ENCODE assay signal across 7 cellular contexts in genomic region chr9:127612993-127613954, GRCh38. TPM values are rescaled to one million over a fixed set of nuclear protein-coding genes. Genes with fewer than 3 reads are reported as not detected.
DNase-seq lines count a peak whose midpoint lies in the region; FAIRE-seq and TF ChIP-seq lines count a peak whose summit lies in the region.

No MANE protein-coding gene starts in this region.

- no peak overlapping the region for H3K4ac ChIP-seq in H9 (ENCODE audit: low read depth, low read length)
- H3K4ac ChIP-seq in neuronal stem cell (ENCODE audit: low read length): no peak overlapping the region

- peaks cover 43% of the 10 kb centered on the region for H3K27me3 Mint-ChIP-seq in H9 (ENCODE audit: low read depth)
- peaks cover 70% of the 10 kb centered on the region for H3K27me3 Mint-ChIP-seq in activated naive CD4-positive, alpha-beta T cell treated with anti-CD3 and anti-CD28 coated beads, Interleukin-2, amount 10 ng/mL, durations not matched to agents 7 days and 5 days

- H3K4me2 ChIP-seq in H9 (ENCODE audit: insufficient read depth, insufficient read length, low read length) (peak overlapping the region; percentile 72), neuronal stem cell (ENCODE audit: insufficient read depth, low read length, poor library complexity, severe bottlenecking) (peak overlapping the region; percentile 75)

- no peak overlapping the region for H2BK5ac ChIP-seq in H9 (ENCODE audit: insufficient read length, low read length)
- no peak overlapping the region for H2BK5ac ChIP-seq in neuronal stem cell (ENCODE audit: low read length)

- H3K4me1 Mint-ChIP-seq in H9: peaks cover 15 to 23% of the 10 kb centered on the region in 2 experiments
- peaks cover 33% of the 10 kb centered on the region for H3K4me1 Mint-ChIP-seq in activated naive CD4-positive, alpha-beta T cell treated with anti-CD3 and anti-CD28 coated beads, Interleukin-2, amount 10 ng/mL, durations not matched to agents 7 days and 5 days

- H3K9ac ChIP-seq in H9 (ENCODE audit: extremely low read depth, insufficient read length, low read length) (peak overlapping the region; percentile 25), neuronal stem cell (ENCODE audit: low read depth, low read length, poor library complexity) (peak overlapping the region; percentile 92)

- no peak overlapping the region for H3K14ac ChIP-seq in H9 (ENCODE audit: insufficient read depth, low read length)
- peak overlapping the region; percentile 84 for H3K14ac ChIP-seq in neuronal stem cell (ENCODE audit: low read length)

- H3K27ac ChIP-seq in H9 (ENCODE audit: insufficient read length, low read depth, low read length) (no peak overlapping the region), neuronal stem cell (replicated peaks; ENCODE audit: low read length) (no peak overlapping the region)

- no peak overlapping the region for H4K91ac ChIP-seq in H9 (ENCODE audit: insufficient read length, low read depth, low read length)
- H4K91ac ChIP-seq in neuronal stem cell (ENCODE audit: low read depth, low read length, poor library complexity): no peak overlapping the region

- no peak overlapping the region for H3T11ph ChIP-seq in H9 (ENCODE audit: low read length)

- no peak for FAIRE-seq in RCC 7860 (lab: Jason Lieb, UNC)
- no peak for FAIRE-seq in urothelium cell line (lab: Jason Lieb, UNC)

- H3K23ac ChIP-seq in H9 (ENCODE audit: insufficient read length, low read depth, low read length) (no peak overlapping the region), neuronal stem cell (ENCODE audit: low read depth, low read length, poor library complexity) (peak overlapping the region; percentile 85)

- no CpG with 5 or more reads among the region's 44 CpGs for WGBS in H9 (ENCODE audit: extremely low coverage, insufficient read length, low lambda C conversion rate)
- no CpG with 5 or more reads among the region's 44 CpGs for WGBS in neuronal stem cell (ENCODE audit: extremely low coverage in 2 of 2, insufficient read length in 2 of 2, insufficient replicate concordance in 1 of 2), 2 donors

- peak overlapping the region; percentile 83 to 97 for H3K4me3 ChIP-seq in neuronal stem cell (ENCODE audit: low read length in 2 of 2)

- peaks cover 13% of the 10 kb centered on the region for H3K23me2 ChIP-seq in H9 (ENCODE audit: insufficient read length, low read depth, low read length, poor library complexity, severe bottlenecking)

- H2BK15ac ChIP-seq in H9 (ENCODE audit: low read depth, low read length) (no peak overlapping the region), neuronal stem cell (ENCODE audit: low read length) (no peak overlapping the region)

- H2AK5ac ChIP-seq in H9 (ENCODE audit: insufficient read length, low read length): no peak overlapping the region
- H2AK5ac ChIP-seq in neuronal stem cell (ENCODE audit: low read depth, low read length): peak overlapping the region; percentile 35

- no peaks in the 10 kb centered on the region for H3K36me3 Mint-ChIP-seq in H9 (ENCODE audit: insufficient read depth in 1 of 3, low read depth in 3 of 3)
- no peaks in the 10 kb centered on the region for H3K36me3 Mint-ChIP-seq in activated naive CD4-positive, alpha-beta T cell treated with anti-CD3 and anti-CD28 coated beads, Interleukin-2, amount 10 ng/mL, durations not matched to agents 7 days and 5 days

- no peak overlapping the region for H2BK120ac ChIP-seq in H9 (ENCODE audit: low read depth, low read length, poor library complexity, severe bottlenecking)
- H2BK120ac ChIP-seq in neuronal stem cell (ENCODE audit: low read depth, low read length): no peak overlapping the region

- H2BK12ac ChIP-seq in H9 (ENCODE audit: insufficient read length, low read depth, low read length) (no peak overlapping the region), neuronal stem cell (ENCODE audit: low read length) (no peak overlapping the region)

- H3K9me3 Mint-ChIP-seq in H9: no peaks in the 10 kb centered on the region; a peak in 1 of 5 replicates
- H3K9me3 Mint-ChIP-seq in activated naive CD4-positive, alpha-beta T cell treated with anti-CD3 and anti-CD28 coated beads, Interleukin-2, amount 10 ng/mL, durations not matched to agents 7 days and 5 days: no peaks in the 10 kb centered on the region

- H3K18ac ChIP-seq in H9 (ENCODE audit: insufficient read length, low read depth, low read length): no peak overlapping the region
- H3K18ac ChIP-seq in neuronal stem cell (ENCODE audit: low read length): peak overlapping the region; percentile 90

- H3K79me2 ChIP-seq in H9 (ENCODE audit: insufficient read depth, low read length): 0 out of 2 replicates have a peak, but pooled peaks cover 2% of the 10 kb centered on the region

- H3K36me3 ChIP-seq in neuronal stem cell (replicated peaks in 1 of 2; ENCODE audit: control insufficient read depth in 2 of 2, insufficient read depth in 2 of 2, low read length in 2 of 2): no peaks in the 10 kb centered on the region

- CTCF ChIA-PET in activated naive CD4-positive, alpha-beta T cell treated with anti-CD3 and anti-CD28 coated beads, Interleukin-2, amount 10 ng/mL, durations not matched to agents 7 days and 5 days (lab: Charles Lee): interaction anchor here (1.0 kb wide), 1 partner anchor 121 kb away, joined by 4 read pairs; the partner anchor contains the start of gene TOR2A

- no peak overlapping the region for H3K27ac Mint-ChIP-seq in H9
- H3K27ac Mint-ChIP-seq in activated naive CD4-positive, alpha-beta T cell treated with anti-CD3 and anti-CD28 coated beads, Interleukin-2, amount 10 ng/mL, durations not matched to agents 7 days and 5 days: peak overlapping the region; percentile 56

- H3K56ac ChIP-seq in H9 (ENCODE audit: insufficient read length, low read depth, low read length): no peak overlapping the region

- DNase-seq in H9 (peak; percentile 46), RCC 7860 (ENCODE audit: low spot score) (peak; percentile 22), globus pallidus (ENCODE audit: low spot score) (peak; percentile 43), neuronal stem cell (ENCODE audit: low spot score) (no peak), urothelium cell line (ENCODE audit: low spot score) (peak; percentile 62), NCI-H2196 treated with DMSO at 0.1 percent for 48 hours (lab: John Stamatoyannopoulos, UW; ENCODE audit: unreplicated experiment) (no peak)
- DNase-seq in activated naive CD4-positive, alpha-beta T cell treated with anti-CD3 and anti-CD28 coated beads, Interleukin-2, amount 10 ng/mL, durations not matched to agents 7 days and 5 days: peak; percentile 76

- no peak for TF ChIP-seq CTCF in H9 (conservative IDR thresholded peaks at IDR 0.05)

- H3K27me3 ChIP-seq in H9 (ENCODE audit: insufficient read depth, low read length) (no peaks in the 10 kb centered on the region), neuronal stem cell (ENCODE audit: control insufficient read depth in 3 of 3, insufficient read depth in 3 of 3, low read depth in 1 of 3, low read length in 3 of 3) (peaks cover 0 to 24% (median 20%) of the 10 kb centered on the region in 3 experiments)

- H3K4me1 ChIP-seq in H9 (ENCODE audit: insufficient read depth, low read length) (peaks cover 4% of the 10 kb centered on the region; the same call in 1 of the 2 replicates), neuronal stem cell (ENCODE audit: control insufficient read depth in 2 of 2, insufficient read depth in 1 of 2, low read depth in 1 of 2, low read length in 2 of 2) (peaks cover 4 to 6% of the 10 kb centered on the region in 2 donors)

- H2BK20ac ChIP-seq in H9 (ENCODE audit: low read depth, low read length, poor library complexity, severe bottlenecking): no peak overlapping the region

- H3K9me3 ChIP-seq in H9 (ENCODE audit: control insufficient read depth, low read depth, low read length) (no peaks in the 10 kb centered on the region), neuronal stem cell (replicated peaks in 1 of 2; ENCODE audit: control insufficient read depth in 2 of 2, insufficient read depth in 1 of 2, low read depth in 1 of 2, low read length in 2 of 2) (peaks cover 0 to 2% of the 10 kb centered on the region in 2 donors)

- H4K5ac ChIP-seq in H9 (ENCODE audit: insufficient read length, low read depth, low read length): no peak overlapping the region

- peak overlapping the region; percentile 82 to 97 for H3K4me3 Mint-ChIP-seq in H9
- H3K4me3 Mint-ChIP-seq in activated naive CD4-positive, alpha-beta T cell treated with anti-CD3 and anti-CD28 coated beads, Interleukin-2, amount 10 ng/mL, durations not matched to agents 7 days and 5 days: peak overlapping the region; percentile 82

- H3K79me1 ChIP-seq in H9 (ENCODE audit: insufficient read depth, low read depth, low read length, poor library complexity, severe bottlenecking) (no peaks in the 10 kb centered on the region), neuronal stem cell (ENCODE audit: low read depth, low read length) (peaks cover 3% of the 10 kb centered on the region)

- no peak overlapping the region for H2AFZ ChIP-seq in H9 (ENCODE audit: low read length)
- H2AFZ ChIP-seq in neuronal stem cell (ENCODE audit: low read length): peak overlapping the region; percentile 97

- no peaks in the 10 kb centered on the region for H4K20me1 ChIP-seq in H9 (ENCODE audit: control insufficient read depth, insufficient read depth, insufficient read length)

- H4K8ac ChIP-seq in H9 (replicated peaks; ENCODE audit: insufficient read length, low read depth, low read length) (no peak overlapping the region), neuronal stem cell (ENCODE audit: low read depth, low read length) (no peak overlapping the region)

RNA-seq across cellular contexts. Expression of gene STXBP1, which starts 1.2 kb away (rescaled TPM):
- total RNA-seq in H9 (2021): 22.1 and 22.3 TPM in 2 replicates
- polyA plus RNA-seq in neuronal stem cell (2013, experiment 1 of 2): 33.7 TPM
- 32.9 TPM for polyA plus RNA-seq in neuronal stem cell (2013, experiment 2 of 2)

Comparison
In these comparisons a context has a peak if more than half of its experiments do, and no peak if none do; other contexts are left out.
1. DNase-seq: peak in H9 (single experiment), RCC 7860 (single experiment), activated naive CD4-positive, alpha-beta T cell treated with anti-CD3 and anti-CD28 coated beads, Interleukin-2, amount 10 ng/mL, durations not matched to agents 7 days and 5 days (single experiment), globus pallidus (single experiment) and urothelium cell line (single experiment); none in neuronal stem cell (single experiment) and NCI-H2196 treated with DMSO at 0.1 percent for 48 hours (single experiment).